In the genomic region with DNA sequence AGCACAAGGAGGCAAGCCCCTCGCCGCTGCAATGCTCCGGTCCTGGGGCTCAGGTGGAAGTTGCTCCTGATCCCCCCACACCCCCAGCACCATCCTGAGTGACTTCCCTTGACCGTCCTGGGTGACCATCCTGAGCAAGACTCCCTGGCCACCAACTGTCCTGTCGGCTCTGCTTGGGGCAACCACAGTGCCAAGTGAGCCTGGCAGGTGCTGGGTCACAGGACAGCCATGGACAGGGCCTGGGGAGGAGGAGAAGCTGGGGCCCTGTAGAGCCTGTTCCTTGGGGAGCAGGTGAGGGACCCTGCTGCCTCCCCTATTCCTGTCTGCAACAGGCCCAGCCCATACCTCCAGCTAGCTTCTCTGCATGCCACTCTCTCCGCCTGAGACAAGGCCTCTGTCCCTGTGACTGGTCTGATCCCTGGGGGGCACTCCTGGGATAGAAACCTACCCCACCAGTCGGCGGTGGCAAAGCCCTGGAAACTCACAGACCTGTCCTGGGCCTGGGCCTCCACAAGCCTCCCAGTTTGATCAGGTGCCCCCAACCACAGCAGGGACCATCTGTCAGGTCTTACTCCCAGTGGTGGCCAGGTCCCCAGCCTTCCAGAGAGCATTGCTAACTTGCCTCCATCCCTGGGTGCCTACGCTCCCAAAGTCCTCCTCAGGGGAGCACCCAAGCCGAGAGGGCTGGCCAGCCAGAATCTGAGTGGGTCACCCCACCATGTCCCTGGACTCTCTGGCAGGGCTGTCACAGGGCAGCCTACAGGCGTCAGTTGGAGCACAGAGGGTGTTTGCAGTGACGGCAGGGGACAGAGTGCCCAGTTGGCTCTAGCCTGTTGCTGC, we compare ENCODE assay signal across 8 cellular contexts.
DNase-seq lines count a peak whose midpoint lies in the region; ATAC-seq and TF ChIP-seq lines count a peak whose summit lies in the region.

No MANE protein-coding gene starts in this region.

- H3K4me2 ChIP-seq in osteoblast (ENCODE audit: insufficient read depth, low read length): peak overlapping the region; percentile 95

- H3K9me3 ChIP-seq in CD4-positive, CD25-positive, alpha-beta regulatory T cell (ENCODE audit: control insufficient read depth in 2 of 2, low read length in 2 of 2): no peaks in the 10 kb centered on the region
- H3K9me3 ChIP-seq in osteoblast (ENCODE audit: low read depth, low read length): no peaks in the 10 kb centered on the region

- H3K27me3 Mint-ChIP-seq in CD4-positive, CD25-positive, alpha-beta regulatory T cell: no peaks in the 10 kb centered on the region

- H3K9me3 Mint-ChIP-seq in CD4-positive, CD25-positive, alpha-beta regulatory T cell: no peaks in the 10 kb centered on the region

- H4K20me1 ChIP-seq in osteoblast (ENCODE audit: insufficient read depth, low read length): no peaks in the 10 kb centered on the region

- H3K4me3 ChIP-seq in CD4-positive, CD25-positive, alpha-beta regulatory T cell (ENCODE audit: low read depth, low read length): no peak overlapping the region
- H3K4me3 ChIP-seq in WI38 (ENCODE audit: low read depth, low read length): peak overlapping the region; percentile 71
- H3K4me3 ChIP-seq in foreskin fibroblast (ENCODE audit: low read depth in 1 of 2, low read length in 2 of 2): peak overlapping the region; percentile 69 to 70
- H3K4me3 ChIP-seq in osteoblast (ENCODE audit: insufficient read depth, low read length): peak overlapping the region; percentile 80

- H3K27ac Mint-ChIP-seq in CD4-positive, CD25-positive, alpha-beta regulatory T cell: peak overlapping the region in 2 of 3 donors; percentile 46 to 94

- H3K4me3 Mint-ChIP-seq in CD4-positive, CD25-positive, alpha-beta regulatory T cell: peak overlapping the region in 3 of 4 donors; percentile 73 to 82 (median 76)

- H2AFZ ChIP-seq in osteoblast (ENCODE audit: low read length): peak overlapping the region; percentile 47

- no peaks in the 10 kb centered on the region for H3K36me3 ChIP-seq in CD4-positive, CD25-positive, alpha-beta regulatory T cell (ENCODE audit: control insufficient read depth, insufficient read depth, low read length)
- peaks cover 5% of the 10 kb centered on the region for H3K36me3 ChIP-seq in osteoblast (ENCODE audit: insufficient read depth, low read length)

- H3K36me3 Mint-ChIP-seq in CD4-positive, CD25-positive, alpha-beta regulatory T cell: no peaks in the 10 kb centered on the region

- ATAC-seq in CD4-positive, CD25-positive, alpha-beta regulatory T cell (ENCODE audit: low read depth in 2 of 2): no peak
- ATAC-seq in HG03095 (IDR thresholded peaks at IDR 0.05; ENCODE audit: unreplicated experiment): no peak
- no peak for ATAC-seq in GM18505 (IDR thresholded peaks at IDR 0.05; ENCODE audit: unreplicated experiment)
- no peak for ATAC-seq in HG03280 (IDR thresholded peaks at IDR 0.05; ENCODE audit: unreplicated experiment)

- no peak for TF ChIP-seq POLR2A in GM18505 (IDR thresholded peaks at IDR 0.05; ENCODE audit: borderline replicate concordance, extremely low read depth, insufficient read depth, insufficient read length)

- TF ChIP-seq CTCF in WI38 (IDR thresholded peaks at IDR 0.05; ENCODE audit: low read depth, low read length): no peak
- TF ChIP-seq CTCF in foreskin fibroblast (IDR thresholded peaks at IDR 0.05; ENCODE audit: low read depth, low read length): no peak
- no peak for TF ChIP-seq CTCF in osteoblast (IDR thresholded peaks at IDR 0.05; ENCODE audit: extremely low read depth, low read depth, low read length)

- H3K27ac ChIP-seq in CD4-positive, CD25-positive, alpha-beta regulatory T cell (ENCODE audit: insufficient read depth, low read length, poor library complexity, severe bottlenecking): peak overlapping the region; percentile 41
- no peak overlapping the region for H3K27ac ChIP-seq in osteoblast (ENCODE audit: low read depth, low read length)

- DNase-seq in CD4-positive, CD25-positive, alpha-beta regulatory T cell: no peak
- DNase-seq in foreskin fibroblast (no peak), osteoblast (ENCODE audit: insufficient read length, low spot score, missing footprints) (peak; percentile 58)
- DNase-seq in effector CD8-positive, alpha-beta T cell (lab: John Stamatoyannopoulos, UW): no peak

- peaks cover 93% of the 10 kb centered on the region for H3K79me2 ChIP-seq in osteoblast (ENCODE audit: insufficient read depth, low read length)

- H3K27me3 ChIP-seq in CD4-positive, CD25-positive, alpha-beta regulatory T cell (ENCODE audit: control insufficient read depth, insufficient read depth, low read length): no peaks in the 10 kb centered on the region
- no peaks in the 10 kb centered on the region for H3K27me3 ChIP-seq in osteoblast (ENCODE audit: insufficient read depth, low read length)

- peaks cover 17% of the 10 kb centered on the region for H3K4me1 ChIP-seq in CD4-positive, CD25-positive, alpha-beta regulatory T cell (ENCODE audit: control insufficient read depth, insufficient read depth, low read length, poor library complexity, severe bottlenecking)
- H3K4me1 ChIP-seq in osteoblast (ENCODE audit: insufficient read depth, low read length): peaks cover 32% of the 10 kb centered on the region

- peaks cover 0 to 11% (median 2%) of the 10 kb centered on the region in 4 donors for H3K4me1 Mint-ChIP-seq in CD4-positive, CD25-positive, alpha-beta regulatory T cell
